ENCODE assay signal across 1 cellular context in genomic region chr3:48623851-48624547, GRCh38.
A peak's percentile ranks its signal among the peaks of the same experiment; 100 is the strongest.
TF ChIP-seq lines count a peak whose summit lies in the region.

No MANE protein-coding gene starts in this region.

TF ChIP-seq in HepG2, 621 proteins besides CTCF, POLR2A, EP300 and RAD21 (continued from another document and continues in another):
- TF ChIP-seq HNF1A (IDR thresholded peaks at IDR 0.05; ENCODE audit: low read depth) (peak; percentile 20; the same call in 1 of the 2 replicates), HNF1A (CRISPR knock-in tag; IDR thresholded peaks at IDR 0.05; ENCODE audit: borderline replicate concordance) (peak; percentile 32; the same call in 1 of the 2 replicates), ZNF781 (CRISPR knock-in tag; IDR thresholded peaks at IDR 0.05; ENCODE audit: borderline replicate concordance, not compliant biosample characterization) (no peak), NR2F6 (IDR thresholded peaks at IDR 0.05) (peak; percentile 85), NR2F6 (CRISPR knock-in tag; IDR thresholded peaks at IDR 0.05) (peak; percentile 83), GMEB1 (CRISPR knock-in tag; IDR thresholded peaks at IDR 0.05; ENCODE audit: borderline replicate concordance) (0 out of 2 replicates have a peak, but pooled peaks have one; percentile 2), FOXP4 (CRISPR knock-in tag; IDR thresholded peaks at IDR 0.05) (peak; percentile 83), JUN (CRISPR knock-in tag; IDR thresholded peaks at IDR 0.05) (0 out of 2 replicates have a peak, but pooled peaks have one; percentile 8), CREM (IDR thresholded peaks at IDR 0.05) (peak; percentile 66), CREM (CRISPR knock-in tag; IDR thresholded peaks at IDR 0.05) (no peak), LCORL (IDR thresholded peaks at IDR 0.05) (no peak), LCORL (CRISPR knock-in tag; IDR thresholded peaks at IDR 0.05) (peak; percentile 56; the same call in 1 of the 2 replicates), POLR2AphosphoS5 (IDR thresholded peaks at IDR 0.05; ENCODE audit: low read depth, low read length) (peak; percentile 63; the same call in 1 of the 2 replicates), PHF21A (CRISPR knock-in tag; IDR thresholded peaks at IDR 0.05) (peak; percentile 96), ZNF543 (CRISPR knock-in tag; IDR thresholded peaks at IDR 0.05) (peak; percentile 56; the same call in 1 of the 2 replicates), BCL3 (CRISPR knock-in tag; IDR thresholded peaks at IDR 0.05) (0 out of 2 replicates have a peak, but pooled peaks have one; percentile 15), ZNF670 (CRISPR knock-in tag; IDR thresholded peaks at IDR 0.05; ENCODE audit: borderline replicate concordance) (peak; percentile 26; the same call in 1 of the 2 replicates), CREBL2 (CRISPR knock-in tag; IDR thresholded peaks at IDR 0.05; ENCODE audit: borderline replicate concordance) (no peak), ZNF644 (CRISPR knock-in tag; IDR thresholded peaks at IDR 0.05; ENCODE audit: low read depth) (no peak), ZBTB20 (CRISPR knock-in tag; IDR thresholded peaks at IDR 0.05; ENCODE audit: borderline replicate concordance, low read depth) (peak; percentile 21; the same call in 1 of the 2 replicates), KDM1A (CRISPR knock-in tag; IDR thresholded peaks at IDR 0.05) (0 out of 2 replicates have a peak, but pooled peaks have one; percentile 5), ASH2L (IDR thresholded peaks at IDR 0.05; ENCODE audit: insufficient read length, low read depth, low read length) (peak; percentile 31), SP2 (CRISPR knock-in tag; IDR thresholded peaks at IDR 0.05) (0 out of 2 replicates have a peak, but pooled peaks have one; percentile 9), ZNF878 (CRISPR knock-in tag; IDR thresholded peaks at IDR 0.05) (0 out of 2 replicates have a peak, but pooled peaks have one; percentile 62), FOXA1 (IDR thresholded peaks at IDR 0.05) (peak; percentile 33; the same call in 1 of the 2 replicates), FOXA1 (CRISPR knock-in tag; IDR thresholded peaks at IDR 0.05) (peak; percentile 68), RAD51 (IDR thresholded peaks at IDR 0.05; ENCODE audit: borderline replicate concordance) (peak; percentile 97), DRAP1 (CRISPR knock-in tag; IDR thresholded peaks at IDR 0.05) (peak; percentile 31; the same call in 1 of the 2 replicates), RFX5 (IDR thresholded peaks at IDR 0.05; ENCODE audit: low read depth, low read length) (no peak), E2F1 (CRISPR knock-in tag; IDR thresholded peaks at IDR 0.05) (no peak), ZNF768 (CRISPR knock-in tag; IDR thresholded peaks at IDR 0.05) (peak; percentile 43; the same call in 1 of the 2 replicates), MED1 (CRISPR knock-in tag; IDR thresholded peaks at IDR 0.05) (peak; percentile 93), ATF4 (CRISPR knock-in tag; IDR thresholded peaks at IDR 0.05) (0 out of 4 replicates have a peak, but pooled peaks of 1 of the 2 experiments have one; percentile 32), MYNN (CRISPR knock-in tag; IDR thresholded peaks at IDR 0.05; ENCODE audit: low read depth) (0 out of 2 replicates have a peak, but pooled peaks have one; percentile 39), RARG (CRISPR knock-in tag; IDR thresholded peaks at IDR 0.05; ENCODE audit: low read depth) (0 out of 2 replicates have a peak, but pooled peaks have one; percentile 65), ZFP91 (CRISPR knock-in tag; IDR thresholded peaks at IDR 0.05; ENCODE audit: borderline replicate concordance) (peak; percentile 12; the same call in 1 of the 2 replicates), ELF3 (CRISPR knock-in tag; IDR thresholded peaks at IDR 0.05) (peak; percentile 88), MEF2D (CRISPR knock-in tag; IDR thresholded peaks at IDR 0.05) (peak; percentile 76; the same call in 1 of the 2 replicates), ARID4A (CRISPR knock-in tag; IDR thresholded peaks at IDR 0.05; ENCODE audit: borderline replicate concordance) (peak; percentile 52; the same call in 1 of the 2 replicates), PPARG (CRISPR knock-in tag; conservative IDR thresholded peaks at IDR 0.05) (peak; percentile 51), SOX6 (IDR thresholded peaks at IDR 0.05) (no peak), SOX6 (CRISPR knock-in tag; IDR thresholded peaks at IDR 0.05) (peak; percentile 86), ETV5 (CRISPR knock-in tag; IDR thresholded peaks at IDR 0.05; ENCODE audit: borderline replicate concordance) (peak; percentile 72; the same call in 1 of the 2 replicates), ZNF761 (CRISPR knock-in tag; conservative IDR thresholded peaks at IDR 0.05) (peak; percentile 58; the same call in 1 of the 2 replicates), DDIT3 (CRISPR knock-in tag; IDR thresholded peaks at IDR 0.05) (no peak), ZNF264 (CRISPR knock-in tag; IDR thresholded peaks at IDR 0.05) (0 out of 2 replicates have a peak, but pooled peaks have one; percentile 5)
